ENCODE assay signal across 1 cellular context in the genomic region with DNA sequence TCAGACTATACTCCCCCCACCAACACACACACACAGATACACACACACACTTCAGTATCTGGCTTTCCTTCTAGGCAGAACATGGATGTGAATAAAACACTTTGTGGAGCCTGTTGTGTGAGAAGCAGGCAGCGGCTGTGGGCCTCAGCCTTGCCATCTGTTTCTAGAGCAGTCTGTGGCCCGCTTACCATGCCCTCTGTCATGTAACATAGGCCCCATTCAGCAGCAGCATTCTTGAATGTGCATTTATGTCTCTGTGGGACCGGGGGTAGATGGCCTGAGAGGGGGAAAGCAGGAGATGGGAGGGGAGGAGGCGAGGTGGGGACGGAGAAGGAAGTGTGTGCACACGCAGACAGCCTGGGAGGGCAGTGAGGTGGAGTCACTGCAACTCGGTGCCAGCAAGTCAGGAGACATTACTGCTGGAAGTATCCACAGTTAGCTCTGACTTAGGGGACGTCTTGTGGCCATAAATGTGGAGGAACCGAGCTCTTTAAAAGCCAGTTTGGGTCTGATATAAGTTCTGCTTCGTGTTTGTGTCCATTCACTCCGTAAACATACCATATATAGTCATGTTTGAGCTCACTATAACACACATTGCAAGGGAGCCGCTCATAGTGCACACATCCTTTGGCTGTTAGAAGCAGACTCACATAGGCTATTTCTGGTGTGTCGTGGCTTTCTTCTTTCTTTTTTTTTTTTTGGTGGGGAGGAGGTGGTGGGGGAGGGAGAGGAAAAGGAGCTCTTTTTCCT.
A peak's percentile ranks its signal among the peaks of the same experiment; 100 is the strongest.
TF ChIP-seq lines count a peak whose summit lies in the region.

No MANE protein-coding gene starts in this region.

TF ChIP-seq in H1, 55 proteins besides CTCF, POLR2A, EP300 and RAD21 (continued from another document):
- TF ChIP-seq MAFK (IDR thresholded peaks at IDR 0.05; ENCODE audit: low read depth, low read length) (no peak), TAF1 (IDR thresholded peaks at IDR 0.05; ENCODE audit: low read depth, low read length) (0 out of 2 replicates have a peak, but pooled peaks have one; percentile 14)
